ENCODE assay signal across 1 cellular context in the genomic region with DNA sequence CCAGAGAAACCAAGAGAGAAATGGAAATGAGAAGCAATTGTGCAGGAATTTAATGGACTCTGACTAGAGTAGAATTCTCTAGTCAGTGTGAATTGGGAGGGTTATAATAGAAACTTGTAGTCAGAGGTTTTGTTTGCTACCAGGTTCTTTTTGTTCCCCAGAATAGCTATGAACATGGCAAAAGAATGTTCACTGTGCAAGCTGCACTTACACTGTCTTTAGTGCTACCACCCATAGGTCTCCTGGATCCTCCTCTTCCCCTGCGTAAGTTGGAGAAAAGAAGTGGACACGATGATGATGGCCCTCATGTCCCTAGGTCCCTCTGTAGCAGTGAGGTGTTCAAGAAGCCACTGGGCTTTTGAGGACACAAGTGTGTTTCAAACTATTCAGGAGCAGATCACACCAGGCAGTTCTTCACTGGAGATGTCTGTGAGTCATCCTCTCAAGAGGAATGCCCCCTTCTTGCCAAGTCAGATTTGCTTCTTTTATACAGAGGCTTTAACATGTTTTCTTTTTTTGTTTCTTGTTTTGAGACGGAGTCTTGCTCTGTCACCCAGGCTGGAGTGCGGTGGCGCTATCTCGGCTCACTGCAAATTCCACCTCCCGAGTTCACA.
TF ChIP-seq lines count a peak whose summit lies in the region.

No MANE protein-coding gene starts in this region.

TF ChIP-seq in GM12878, 131 proteins besides CTCF, POLR2A, EP300 and RAD21:
- TF ChIP-seq POLR2AphosphoS5 (IDR thresholded peaks at IDR 0.05; ENCODE audit: low read length) = peak; percentile 40; the same call in 1 of the 2 replicates
- TF ChIP-seq TCF7 (IDR thresholded peaks at IDR 0.05; ENCODE audit: borderline replicate concordance) = no peak
